Comparison of ENCODE assay signal across 11 cellular contexts in the genomic region with DNA sequence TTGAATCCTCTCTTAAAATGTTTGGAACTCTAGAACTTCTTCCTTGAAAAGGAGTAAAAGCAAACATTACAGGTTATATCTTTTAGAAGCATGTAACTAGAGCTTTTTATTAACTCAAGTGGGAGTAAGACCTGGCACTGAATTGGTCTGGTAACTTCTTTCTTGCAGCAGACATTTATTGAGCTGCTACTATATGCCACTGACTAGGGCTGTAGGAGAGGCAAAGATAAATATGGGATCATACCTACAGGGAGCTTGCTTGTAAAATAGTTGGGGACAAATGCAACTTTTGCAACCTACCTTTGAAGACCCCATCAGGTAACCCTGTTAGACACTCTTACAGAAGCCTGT.
A peak's percentile ranks its signal among the peaks of the same experiment; 100 is the strongest.
DNase-seq lines count a peak whose midpoint lies in the region; ATAC-seq and TF ChIP-seq lines count a peak whose summit lies in the region.
"Had no signal": no experiment of that assay in that cellular context is flagged by ENCODE, and none has a peak within 500 bp of the region (broad histone marks: within the 10 kb centered on the region; RNA-seq: fewer than 3 reads in every experiment).

No MANE protein-coding gene starts in this region.

- H3K4me1 ChIP-seq in right atrium auricular region: no peaks in the 10 kb centered on the region
- H3K4me1 ChIP-seq in esophagus muscularis mucosa: peaks cover 0 to 16% (median 7%) of the 10 kb centered on the region in 4 donors
- H3K4me1 ChIP-seq in uterus: peaks cover 0 to 8% of the 10 kb centered on the region in 2 donors

- no peaks in the 10 kb centered on the region for H3K27me3 ChIP-seq in right atrium auricular region
- no peaks in the 10 kb centered on the region for H3K27me3 ChIP-seq in esophagus muscularis mucosa
- no peaks in the 10 kb centered on the region for H3K27me3 ChIP-seq in uterus

- H3K4me3 Mint-ChIP-seq in activated naive CD4-positive, alpha-beta T cell treated with anti-CD3 and anti-CD28 coated beads for 36 hours: no peak overlapping the region
- H3K4me3 Mint-ChIP-seq: activated CD4-positive, alpha-beta memory T cell treated with anti-CD3 and anti-CD28 coated beads, Interleukin-2, amount 10 ng/mL, durations not matched to agents 7 days and 5 days had no signal

- CTCF ChIA-PET in activated naive CD4-positive, alpha-beta T cell treated with anti-CD3 and anti-CD28 coated beads for 36 hours (lab: Charles Lee): interaction anchor here (0.6 kb wide), 1 partner anchor 170 kb away, joined by 3 read pairs; no protein-coding TSS in a partner anchor

- ATAC-seq in Right ventricle myocardium superior (ENCODE audit: poor library complexity): peak; percentile 27
- peak; percentile 10 for ATAC-seq in omental fat pad (ENCODE audit: low FRiP score)
- no peak for ATAC-seq in HG02642 (IDR thresholded peaks at IDR 0.05; ENCODE audit: poor library complexity, unreplicated experiment)
- ATAC-seq in HG03565 (IDR thresholded peaks at IDR 0.05; ENCODE audit: unreplicated experiment): no peak

- no peak overlapping the region for H3K27ac Mint-ChIP-seq in activated naive CD4-positive, alpha-beta T cell treated with anti-CD3 and anti-CD28 coated beads for 36 hours
- H3K27ac Mint-ChIP-seq: activated CD4-positive, alpha-beta memory T cell treated with anti-CD3 and anti-CD28 coated beads, Interleukin-2, amount 10 ng/mL, durations not matched to agents 7 days and 5 days had no signal

- intact Hi-C loops in Right ventricle myocardium superior (cut with DNase I): no loop called here
- intact Hi-C loops in esophagus muscularis mucosa (cut with DNase I): no loop called here
- intact Hi-C loops in uterus (cut with DNase I; ENCODE audit: low total_unique reads): no loop called here
- intact Hi-C loops in activated naive CD4-positive, alpha-beta T cell treated with anti-CD3 and anti-CD28 coated beads for 36 hours (cut with micrococcal nuclease): no loop called here

- H3K27ac ChIP-seq in right atrium auricular region (peak overlapping the region in 1 of 2 donors; percentile 52), esophagus muscularis mucosa (replicated peaks in 1 of 4) (peak overlapping the region; percentile 48 to 71 (median 58)), uterus (peak overlapping the region; percentile 82 to 84)

- H3K9me3 Mint-ChIP-seq in activated naive CD4-positive, alpha-beta T cell treated with anti-CD3 and anti-CD28 coated beads for 36 hours: no peaks in the 10 kb centered on the region
- H3K9me3 Mint-ChIP-seq: activated CD4-positive, alpha-beta memory T cell treated with anti-CD3 and anti-CD28 coated beads, Interleukin-2, amount 10 ng/mL, durations not matched to agents 7 days and 5 days had no signal

- no peak for TF ChIP-seq CTCF in right atrium auricular region (IDR thresholded peaks at IDR 0.05)
- TF ChIP-seq CTCF in esophagus muscularis mucosa (IDR thresholded peaks at IDR 0.05): no peak
- no peak for TF ChIP-seq CTCF in omental fat pad (IDR thresholded peaks at IDR 0.05)
- TF ChIP-seq CTCF in uterus (IDR thresholded peaks at IDR 0.05): no peak

- no peaks in the 10 kb centered on the region for H3K36me3 Mint-ChIP-seq in activated naive CD4-positive, alpha-beta T cell treated with anti-CD3 and anti-CD28 coated beads for 36 hours (ENCODE audit: low read depth)

- H3K9me3 ChIP-seq in right atrium auricular region (no peaks in the 10 kb centered on the region), esophagus muscularis mucosa (no peaks in the 10 kb centered on the region), uterus (no peaks in the 10 kb centered on the region)

- no peak for TF ChIP-seq EP300 in esophagus muscularis mucosa (IDR thresholded peaks at IDR 0.05)

- H3K27me3 Mint-ChIP-seq in activated naive CD4-positive, alpha-beta T cell treated with anti-CD3 and anti-CD28 coated beads for 36 hours (ENCODE audit: low read depth): peaks cover 13% of the 10 kb centered on the region
- H3K27me3 Mint-ChIP-seq: activated CD4-positive, alpha-beta memory T cell treated with anti-CD3 and anti-CD28 coated beads, Interleukin-2, amount 10 ng/mL, durations not matched to agents 7 days and 5 days had no signal

- DNase-seq in Right ventricle myocardium superior (no peak), right atrium auricular region (ENCODE audit: low spot score) (no peak), esophagus muscularis mucosa (ENCODE audit: extremely low spot score) (no peak), omental fat pad (ENCODE audit: low spot score) (no peak), uterus (no peak)
- no peak for DNase-seq in activated naive CD4-positive, alpha-beta T cell treated with anti-CD3 and anti-CD28 coated beads for 36 hours
- DNase-seq: activated CD4-positive, alpha-beta memory T cell treated with anti-CD3 and anti-CD28 coated beads, Interleukin-2, amount 10 ng/mL, durations not matched to agents 7 days and 5 days; stimulated activated CD4-positive, alpha-beta T cell treated with anti-CD3 and anti-CD28 coated beads, Interleukin-1b, Interleukin-23, amount 100 ng/mL, for 48 hours; stimulated activated CD8-positive, alpha-beta memory T cell treated with anti-CD3 and anti-CD28 coated beads, Interleukin-4, amount 100 ng/mL, for 48 hours had no signal

- H3K4me3 ChIP-seq in right atrium auricular region (no peak overlapping the region), esophagus muscularis mucosa (peak overlapping the region; percentile 19 to 42 (median 32)), uterus (peak overlapping the region in 1 of 2 donors; percentile 8)

- TF ChIP-seq POLR2A in esophagus muscularis mucosa (IDR thresholded peaks at IDR 0.05; ENCODE audit: low read depth) (no peak), uterus (IDR thresholded peaks at IDR 0.05) (no peak)

- H3K36me3 ChIP-seq in right atrium auricular region (no peaks in the 10 kb centered on the region), esophagus muscularis mucosa (no peaks in the 10 kb centered on the region), uterus (no peaks in the 10 kb centered on the region)

- peaks cover 2% of the 10 kb centered on the region for H3K4me1 Mint-ChIP-seq in activated naive CD4-positive, alpha-beta T cell treated with anti-CD3 and anti-CD28 coated beads for 36 hours (ENCODE audit: low read depth)
- H3K4me1 Mint-ChIP-seq: activated CD4-positive, alpha-beta memory T cell treated with anti-CD3 and anti-CD28 coated beads, Interleukin-2, amount 10 ng/mL, durations not matched to agents 7 days and 5 days had no signal

Comparison
In these comparisons a context has a peak if more than half of its experiments do, and no peak if none do; other contexts are left out.
1. ATAC-seq: peak in Right ventricle myocardium superior (single experiment) and omental fat pad (single experiment); none in HG02642 (single experiment) and HG03565 (single experiment).
2. H3K4me3 ChIP-seq: peak in esophagus muscularis mucosa (4 of 4); none in right atrium auricular region (0 of 2).